7 cellular contexts compared by ENCODE assay signal in the genomic region with DNA sequence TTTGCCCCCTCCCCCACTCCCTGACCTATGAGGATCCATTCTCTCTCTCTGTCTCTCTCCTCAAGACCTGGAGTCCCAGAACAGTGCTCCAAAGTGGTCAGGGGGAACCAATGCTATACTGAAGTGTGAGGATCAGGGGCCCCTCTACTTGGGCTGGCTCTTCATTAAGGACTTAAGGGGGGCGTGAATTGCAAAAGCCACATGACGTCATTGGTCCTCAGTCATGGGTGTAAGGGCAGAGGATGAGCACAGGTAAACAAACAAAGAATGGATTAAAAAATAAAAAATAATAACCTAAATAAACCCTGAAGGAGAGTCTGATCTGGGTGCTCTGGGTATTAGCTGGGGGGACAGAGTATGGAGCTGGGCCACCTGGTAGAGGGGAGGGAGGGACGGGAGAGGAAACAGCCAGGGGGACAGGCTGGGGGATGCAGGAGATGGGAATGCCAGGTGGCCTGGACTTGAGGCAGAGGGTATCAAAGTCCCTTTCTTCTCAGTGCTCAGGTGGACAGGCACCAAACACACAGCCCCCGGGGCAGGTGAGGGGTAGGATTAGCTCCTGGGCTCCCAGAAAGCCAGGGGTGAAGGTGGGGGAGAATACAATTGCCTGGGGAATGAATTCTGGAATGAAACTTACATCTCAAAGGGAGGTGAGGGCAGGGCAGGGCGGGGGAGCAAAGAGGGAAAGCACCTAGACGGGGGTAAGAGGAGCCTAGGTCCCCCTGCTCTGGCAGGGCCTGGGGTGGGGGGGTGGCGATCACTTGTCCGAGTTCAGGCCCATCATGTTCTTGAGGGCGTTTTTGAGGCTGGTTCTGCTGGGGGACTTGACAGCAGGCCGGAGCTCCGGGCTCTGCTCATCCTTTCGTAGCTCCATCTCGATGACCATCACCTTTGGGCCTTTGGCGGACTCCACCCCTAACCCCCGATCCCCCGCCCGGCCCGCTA.
DNase-seq lines count a peak whose midpoint lies in the region; ATAC-seq lines count a peak whose summit lies in the region.

No MANE protein-coding gene starts in this region.

- H3K4me3 Mint-ChIP-seq in activated naive CD4-positive, alpha-beta T cell treated with anti-CD3 and anti-CD28 coated beads, Interleukin-2, amount 10 ng/mL, durations not matched to agents 7 days and 5 days: peak overlapping the region; percentile 94
- peak overlapping the region; percentile 98 for H3K4me3 Mint-ChIP-seq in stimulated activated naive CD8-positive, alpha-beta T cell treated with anti-CD3 and anti-CD28 coated beads, Interleukin-15, Interleukin-2, amounts not matched to agents 100 ng/mL and 50 ng/mL, for 24 hours

- no peaks in the 10 kb centered on the region for H3K9me3 ChIP-seq in iPS-18c (ENCODE audit: control insufficient read depth, insufficient read depth, low read length)

- peak overlapping the region; percentile 79 for H3K27ac Mint-ChIP-seq in activated naive CD4-positive, alpha-beta T cell treated with anti-CD3 and anti-CD28 coated beads, Interleukin-2, amount 10 ng/mL, durations not matched to agents 7 days and 5 days
- peak overlapping the region; percentile 87 for H3K27ac Mint-ChIP-seq in stimulated activated naive CD8-positive, alpha-beta T cell treated with anti-CD3 and anti-CD28 coated beads, Interleukin-15, Interleukin-2, amounts not matched to agents 100 ng/mL and 50 ng/mL, for 24 hours

- ATAC-seq in HG02852 (IDR thresholded peaks at IDR 0.05; ENCODE audit: unreplicated experiment): peak; percentile 3

- H3K4me1 Mint-ChIP-seq in activated naive CD4-positive, alpha-beta T cell treated with anti-CD3 and anti-CD28 coated beads, Interleukin-2, amount 10 ng/mL, durations not matched to agents 7 days and 5 days: peaks cover 47% of the 10 kb centered on the region
- H3K4me1 Mint-ChIP-seq in stimulated activated naive CD8-positive, alpha-beta T cell treated with anti-CD3 and anti-CD28 coated beads, Interleukin-15, Interleukin-2, amounts not matched to agents 100 ng/mL and 50 ng/mL, for 24 hours (ENCODE audit: low read depth): peaks cover 36% of the 10 kb centered on the region

- H3K4me3 ChIP-seq in iPS-18c (ENCODE audit: insufficient read depth, low read depth, low read length): peak overlapping the region; percentile 83

- CTCF ChIA-PET in activated naive CD4-positive, alpha-beta T cell treated with anti-CD3 and anti-CD28 coated beads, Interleukin-2, amount 10 ng/mL, durations not matched to agents 7 days and 5 days (lab: Charles Lee): interaction anchor here (1.2 to 3.0 kb wide), 5 partner anchors 9 to 139 kb away, joined by 3 to 9 read pairs (median 7); a partner anchor contains a TSS

- peak; percentile 34 for DNase-seq in activated naive CD4-positive, alpha-beta T cell treated with anti-CD3 and anti-CD28 coated beads, Interleukin-2, amount 10 ng/mL, durations not matched to agents 7 days and 5 days
- DNase-seq in cortex of kidney (lab: John Stamatoyannopoulos, UW): no peak
- DNase-seq in EL: no peak
- no peak for DNase-seq in HuH-7.5 (ENCODE audit: low spot score)

- peaks cover 8% of the 10 kb centered on the region for H3K27me3 Mint-ChIP-seq in activated naive CD4-positive, alpha-beta T cell treated with anti-CD3 and anti-CD28 coated beads, Interleukin-2, amount 10 ng/mL, durations not matched to agents 7 days and 5 days
- no peaks in the 10 kb centered on the region for H3K27me3 Mint-ChIP-seq in stimulated activated naive CD8-positive, alpha-beta T cell treated with anti-CD3 and anti-CD28 coated beads, Interleukin-15, Interleukin-2, amounts not matched to agents 100 ng/mL and 50 ng/mL, for 24 hours

- peaks cover 4% of the 10 kb centered on the region for H3K36me3 Mint-ChIP-seq in activated naive CD4-positive, alpha-beta T cell treated with anti-CD3 and anti-CD28 coated beads, Interleukin-2, amount 10 ng/mL, durations not matched to agents 7 days and 5 days
- no peaks in the 10 kb centered on the region for H3K36me3 Mint-ChIP-seq in stimulated activated naive CD8-positive, alpha-beta T cell treated with anti-CD3 and anti-CD28 coated beads, Interleukin-15, Interleukin-2, amounts not matched to agents 100 ng/mL and 50 ng/mL, for 24 hours (ENCODE audit: low read depth)

- H3K9me3 Mint-ChIP-seq in activated naive CD4-positive, alpha-beta T cell treated with anti-CD3 and anti-CD28 coated beads, Interleukin-2, amount 10 ng/mL, durations not matched to agents 7 days and 5 days: no peaks in the 10 kb centered on the region
- no peaks in the 10 kb centered on the region for H3K9me3 Mint-ChIP-seq in stimulated activated naive CD8-positive, alpha-beta T cell treated with anti-CD3 and anti-CD28 coated beads, Interleukin-15, Interleukin-2, amounts not matched to agents 100 ng/mL and 50 ng/mL, for 24 hours
